Comparison of ENCODE assay signal across 15 cellular contexts in genomic region chr22:19912236-19912999, GRCh38. TPM values are rescaled to one million over a fixed set of nuclear protein-coding genes. Genes with fewer than 3 reads are reported as not detected.
DNase-seq lines count a peak whose midpoint lies in the region; TF ChIP-seq lines count a peak whose summit lies in the region.
"Had no signal": no experiment of that assay in that cellular context is flagged by ENCODE, and none has a peak within 500 bp of the region (broad histone marks: within the 10 kb centered on the region; RNA-seq: fewer than 3 reads in every experiment).

No MANE protein-coding gene starts in this region.

- H3K9me3 Mint-ChIP-seq in activated CD4-positive, alpha-beta T cell treated with anti-CD3 and anti-CD28 coated beads, Interleukin-2, amount 10 ng/mL, durations not matched to agents 7 days and 5 days = no peaks in the 10 kb centered on the region
- H3K9me3 Mint-ChIP-seq: activated CD4-positive, alpha-beta T cell treated with anti-CD3 and anti-CD28 coated beads, Interleukin-2, amount 10 ng/mL, durations not matched to agents 24 days and 14 days; activated naive CD8-positive, alpha-beta T cell treated with anti-CD3 and anti-CD28 coated beads for 36 hours had no signal

- POLR2A ChIA-PET in activated CD4-positive, alpha-beta T cell treated with anti-CD3 and anti-CD28 coated beads, Interleukin-2, amount 10 ng/mL, durations not matched to agents 7 days and 5 days (lab: Charles Lee) = no interaction called here

- peak overlapping the region; percentile 49 for H3K27ac ChIP-seq in VCaP
- H3K27ac ChIP-seq: uterus had no signal

- H3K4me1 Mint-ChIP-seq in activated CD4-positive, alpha-beta T cell treated with anti-CD3 and anti-CD28 coated beads, Interleukin-2, amount 10 ng/mL, durations not matched to agents 7 days and 5 days = peaks cover 4% of the 10 kb centered on the region

- CTCF ChIA-PET in activated CD4-positive, alpha-beta T cell treated with anti-CD3 and anti-CD28 coated beads, Interleukin-2, amount 10 ng/mL, durations not matched to agents 7 days and 5 days (lab: Charles Lee) = interaction anchor here (0.6 to 3.9 kb wide), 8 partner anchors 19 to 182 kb away, joined by 3 to 27 read pairs (median 5); no protein-coding TSS in a partner anchor

- H3K27ac Mint-ChIP-seq in activated CD4-positive, alpha-beta T cell treated with anti-CD3 and anti-CD28 coated beads, Interleukin-2, amount 10 ng/mL, durations not matched to agents 7 days and 5 days = no peak overlapping the region
- H3K27ac Mint-ChIP-seq: activated CD4-positive, alpha-beta T cell treated with anti-CD3 and anti-CD28 coated beads, Interleukin-2, amount 10 ng/mL, durations not matched to agents 24 days and 14 days; activated naive CD8-positive, alpha-beta T cell treated with anti-CD3 and anti-CD28 coated beads for 36 hours; CD8-positive, alpha-beta T cell had no signal

- H3K27me3 Mint-ChIP-seq in activated CD4-positive, alpha-beta T cell treated with anti-CD3 and anti-CD28 coated beads, Interleukin-2, amount 10 ng/mL, durations not matched to agents 7 days and 5 days = no peaks in the 10 kb centered on the region
- H3K27me3 Mint-ChIP-seq: activated CD4-positive, alpha-beta T cell treated with anti-CD3 and anti-CD28 coated beads, Interleukin-2, amount 10 ng/mL, durations not matched to agents 24 days and 14 days; activated naive CD8-positive, alpha-beta T cell treated with anti-CD3 and anti-CD28 coated beads for 36 hours had no signal

- peak; percentile 34 for TF ChIP-seq CTCF in VCaP (conservative IDR thresholded peaks at IDR 0.05)

- no peak overlapping the region for H3K4me3 Mint-ChIP-seq in activated CD4-positive, alpha-beta T cell treated with anti-CD3 and anti-CD28 coated beads, Interleukin-2, amount 10 ng/mL, durations not matched to agents 7 days and 5 days
- H3K4me3 Mint-ChIP-seq: activated CD4-positive, alpha-beta T cell treated with anti-CD3 and anti-CD28 coated beads, Interleukin-2, amount 10 ng/mL, durations not matched to agents 24 days and 14 days; activated naive CD8-positive, alpha-beta T cell treated with anti-CD3 and anti-CD28 coated beads for 36 hours; CD8-positive, alpha-beta T cell had no signal

- peak; percentile 44 for DNase-seq in D341Med (ENCODE audit: low spot score)
- peak; percentile 69 for DNase-seq in islet precursor cell
- DNase-seq in activated CD4-positive, alpha-beta T cell treated with anti-CD3 and anti-CD28 coated beads, Interleukin-2, amount 10 ng/mL, durations not matched to agents 7 days and 5 days = no peak
- DNase-seq in 8988T = no peak
- DNase-seq in stimulated activated naive CD4-positive, alpha-beta T cell treated with Interleukin-2 at 50 U/mL for 16 hours (lab: John Stamatoyannopoulos, UW) = no peak
- DNase-seq: activated CD4-positive, alpha-beta T cell treated with anti-CD3 and anti-CD28 coated beads, Interleukin-2, amount 10 ng/mL, durations not matched to agents 24 days and 14 days; activated naive CD8-positive, alpha-beta T cell treated with anti-CD3 and anti-CD28 coated beads for 36 hours; caudate nucleus; CD8-positive, alpha-beta T cell; effector CD8-positive, alpha-beta T cell; EL; NCI-H1694; T-helper 9 cell; uterus had no signal

- H3K36me3 Mint-ChIP-seq in activated CD4-positive, alpha-beta T cell treated with anti-CD3 and anti-CD28 coated beads, Interleukin-2, amount 10 ng/mL, durations not matched to agents 7 days and 5 days (ENCODE audit: low read depth) = peaks cover 21% of the 10 kb centered on the region

RNA-seq across cellular contexts. Expression of gene COMT, which starts 29.2 kb away (rescaled TPM):
- total RNA-seq in activated CD4-positive, alpha-beta T cell treated with anti-CD3 and anti-CD28 coated beads, Interleukin-2, amount 10 ng/mL, durations not matched to agents 7 days and 5 days = 10 to 100 TPM; 71.8 to 74.8 TPM

RNA-seq across cellular contexts. Expression of gene TXNRD2, which starts 29.2 kb away (rescaled TPM):
- 10 to 100 TPM; 19.3 to 21.9 TPM for total RNA-seq in activated CD4-positive, alpha-beta T cell treated with anti-CD3 and anti-CD28 coated beads, Interleukin-2, amount 10 ng/mL, durations not matched to agents 7 days and 5 days

RNA-seq across cellular contexts. Expression of gene GNB1L, which starts 57.7 kb away (rescaled TPM):
- 1 to 10 TPM; 5.3 to 7.3 TPM for total RNA-seq in activated CD4-positive, alpha-beta T cell treated with anti-CD3 and anti-CD28 coated beads, Interleukin-2, amount 10 ng/mL, durations not matched to agents 7 days and 5 days

RNA-seq across cellular contexts. Expression of gene RTL10, which starts 57.7 kb away (rescaled TPM):
- total RNA-seq in activated CD4-positive, alpha-beta T cell treated with anti-CD3 and anti-CD28 coated beads, Interleukin-2, amount 10 ng/mL, durations not matched to agents 7 days and 5 days = 10 to 100 TPM; 21.4 to 21.5 TPM

Comparison
In these comparisons a context has a peak if more than half of its experiments do, and no peak if none do; other contexts are left out.
1. DNase-seq: peak in D341Med (single experiment) and islet precursor cell (single experiment); none in activated CD4-positive, alpha-beta T cell treated with anti-CD3 and anti-CD28 coated beads, Interleukin-2, amount 10 ng/mL, durations not matched to agents 7 days and 5 days (single experiment), 8988T (single experiment) and stimulated activated naive CD4-positive, alpha-beta T cell treated with Interleukin-2 at 50 U/mL for 16 hours (single experiment).